14 cellular contexts compared by ENCODE assay signal in genomic region chr2:166727105-166727504, GRCh38.
DNase-seq lines count a peak whose midpoint lies in the region; ATAC-seq lines count a peak whose summit lies in the region.
"Had no signal": no experiment of that assay in that cellular context is flagged by ENCODE, and none has a peak within 500 bp of the region (broad histone marks: within the 10 kb centered on the region; RNA-seq: fewer than 3 reads in every experiment).

No MANE protein-coding gene starts in this region.

- no peak overlapping the region for H2BK120ac ChIP-seq in trophoblast cell (ENCODE audit: insufficient read depth, low read length, poor library complexity)

- no peaks in the 10 kb centered on the region for H3K4me1 ChIP-seq in trophoblast cell (ENCODE audit: control insufficient read depth in 1 of 2, insufficient read depth in 2 of 2, low read length in 2 of 2)

- H3K4me3 ChIP-seq in trophoblast cell (ENCODE audit: low read depth, low read length): no peak overlapping the region
- H3K4me3 ChIP-seq: thoracic aorta had no signal

- H3K27me3 Mint-ChIP-seq in stimulated activated naive B cell treated with anti-CD40 and anti-IgM and Interleukin-4, amounts not matched to agents 10 μg/mL and 1 μg/mL and 100 μg/mL, for 72 hours: peaks cover 0 to 3% of the 10 kb centered on the region in 2 donors
- H3K27me3 Mint-ChIP-seq: activated CD8-positive, alpha-beta T cell treated with anti-CD3 and anti-CD28 coated beads for 36 hours had no signal

- H4K8ac ChIP-seq in trophoblast cell (ENCODE audit: low read depth, low read length): no peak overlapping the region

- no peaks in the 10 kb centered on the region for H3K36me3 ChIP-seq in trophoblast cell (ENCODE audit: control insufficient read depth in 1 of 2, insufficient read depth in 2 of 2, low read length in 2 of 2)
- H3K36me3 ChIP-seq: thoracic aorta had no signal

- no peaks in the 10 kb centered on the region for H3K79me2 ChIP-seq in trophoblast cell (ENCODE audit: control insufficient read depth, insufficient read depth, low read length, poor library complexity)

- H3K23ac ChIP-seq in trophoblast cell (ENCODE audit: low read length): no peak overlapping the region

- H3K9me3 Mint-ChIP-seq in stimulated activated naive B cell treated with anti-CD40 and anti-IgM and Interleukin-4, amounts not matched to agents 10 μg/mL and 1 μg/mL and 100 μg/mL, for 72 hours: peaks cover 23 to 32% of the 10 kb centered on the region in 2 donors

- no peak overlapping the region for H3K27ac ChIP-seq in trophoblast cell (ENCODE audit: low read depth, low read length)
- H3K27ac ChIP-seq: thoracic aorta had no signal

- H2BK12ac ChIP-seq in trophoblast cell (ENCODE audit: low read length): no peak overlapping the region

- H3K27ac Mint-ChIP-seq in stimulated activated naive B cell treated with anti-CD40 and anti-IgM and Interleukin-4, amounts not matched to agents 10 μg/mL and 1 μg/mL and 100 μg/mL, for 72 hours: peak overlapping the region; percentile 32
- H3K27ac Mint-ChIP-seq: activated CD8-positive, alpha-beta T cell treated with anti-CD3 and anti-CD28 coated beads for 36 hours; immature natural killer cell had no signal

- no peak overlapping the region for H2AFZ ChIP-seq in trophoblast cell (ENCODE audit: insufficient read depth, low read length, poor library complexity)

- H2BK5ac ChIP-seq in trophoblast cell (ENCODE audit: low read depth, low read length, poor library complexity): no peak overlapping the region

- no peaks in the 10 kb centered on the region for H3K27me3 ChIP-seq in trophoblast cell (ENCODE audit: insufficient read depth, low read length)

- peak; percentile 1 for DNase-seq in GM19238 (ENCODE audit: insufficient read length, low spot score)
- DNase-seq in stimulated activated naive B cell treated with anti-CD40 and anti-IgM and Interleukin-4, amounts not matched to agents 10 μg/mL and 1 μg/mL and 100 μg/mL, for 72 hours: no peak
- no peak for DNase-seq in activated naive CD4-positive, alpha-beta T cell (lab: John Stamatoyannopoulos, UW)
- DNase-seq in trophoblast cell: no peak
- DNase-seq in iPS-NIHi11 (ENCODE audit: low spot score): no peak
- DNase-seq: activated CD8-positive, alpha-beta T cell treated with anti-CD3 and anti-CD28 coated beads for 36 hours; amygdala; immature natural killer cell; NCI-H187 treated with DMSO at 0.1 percent for 48 hours; Right ventricle myocardium superior; stimulated activated CD4-positive, alpha-beta T cell treated with anti-CD3 and anti-CD28 coated beads, Interleukin-1b, Interleukin-23, amount 100 ng/mL, for 48 hours had no signal

- H3K4me1 Mint-ChIP-seq in stimulated activated naive B cell treated with anti-CD40 and anti-IgM and Interleukin-4, amounts not matched to agents 10 μg/mL and 1 μg/mL and 100 μg/mL, for 72 hours: peaks cover 21 to 40% of the 10 kb centered on the region in 2 donors
- H3K4me1 Mint-ChIP-seq: immature natural killer cell had no signal

- H4K12ac ChIP-seq in trophoblast cell (ENCODE audit: low read depth, low read length): no peak overlapping the region

- H3K4me2 ChIP-seq in trophoblast cell (ENCODE audit: low read length): no peak overlapping the region

- H3K9ac ChIP-seq in trophoblast cell (ENCODE audit: low read length): no peak overlapping the region

- no CpG with 5 or more reads among the region's 1 CpG for WGBS in trophoblast cell (ENCODE audit: extremely low coverage, insufficient coverage, insufficient read length)

- no peak overlapping the region for H2AK5ac ChIP-seq in trophoblast cell (ENCODE audit: low read length)

- H3K79me1 ChIP-seq in trophoblast cell (ENCODE audit: low read length): no peaks in the 10 kb centered on the region

- H3K36me3 Mint-ChIP-seq in stimulated activated naive B cell treated with anti-CD40 and anti-IgM and Interleukin-4, amounts not matched to agents 10 μg/mL and 1 μg/mL and 100 μg/mL, for 72 hours: peaks cover 20 to 28% of the 10 kb centered on the region in 2 donors
- H3K36me3 Mint-ChIP-seq: immature natural killer cell had no signal

- H3K4me3 Mint-ChIP-seq in stimulated activated naive B cell treated with anti-CD40 and anti-IgM and Interleukin-4, amounts not matched to agents 10 μg/mL and 1 μg/mL and 100 μg/mL, for 72 hours: peak overlapping the region; percentile 15 to 38
- H3K4me3 Mint-ChIP-seq: activated CD8-positive, alpha-beta T cell treated with anti-CD3 and anti-CD28 coated beads for 36 hours; immature natural killer cell had no signal

- H3K9me3 ChIP-seq in trophoblast cell (ENCODE audit: insufficient read depth, low read depth, low read length): peaks cover 2% of the 10 kb centered on the region
- H3K9me3 ChIP-seq: thoracic aorta had no signal

- no peak overlapping the region for H4K91ac ChIP-seq in trophoblast cell (ENCODE audit: low read depth, low read length)

- ATAC-seq in HG02642 (IDR thresholded peaks at IDR 0.05; ENCODE audit: poor library complexity, unreplicated experiment): peak; percentile 98
- ATAC-seq in HG03457 (IDR thresholded peaks at IDR 0.05; ENCODE audit: unreplicated experiment): peak; percentile 98
- peak; percentile 99 for ATAC-seq in stimulated activated naive B cell treated with anti-CD40 and anti-IgM and Interleukin-4, amounts not matched to agents 10 μg/mL and 1 μg/mL and 100 μg/mL, for 72 hours (replicated peaks)
- ATAC-seq: activated CD8-positive, alpha-beta T cell treated with anti-CD3 and anti-CD28 coated beads for 36 hours had no signal

- no peak overlapping the region for H3K4ac ChIP-seq in trophoblast cell (ENCODE audit: low read depth, low read length)

- H3K18ac ChIP-seq in trophoblast cell (ENCODE audit: low read length): no peak overlapping the region

- H3K14ac ChIP-seq in trophoblast cell (ENCODE audit: low read length): no peak overlapping the region
